Comparison of ENCODE assay signal across 17 cellular contexts in the genomic region with DNA sequence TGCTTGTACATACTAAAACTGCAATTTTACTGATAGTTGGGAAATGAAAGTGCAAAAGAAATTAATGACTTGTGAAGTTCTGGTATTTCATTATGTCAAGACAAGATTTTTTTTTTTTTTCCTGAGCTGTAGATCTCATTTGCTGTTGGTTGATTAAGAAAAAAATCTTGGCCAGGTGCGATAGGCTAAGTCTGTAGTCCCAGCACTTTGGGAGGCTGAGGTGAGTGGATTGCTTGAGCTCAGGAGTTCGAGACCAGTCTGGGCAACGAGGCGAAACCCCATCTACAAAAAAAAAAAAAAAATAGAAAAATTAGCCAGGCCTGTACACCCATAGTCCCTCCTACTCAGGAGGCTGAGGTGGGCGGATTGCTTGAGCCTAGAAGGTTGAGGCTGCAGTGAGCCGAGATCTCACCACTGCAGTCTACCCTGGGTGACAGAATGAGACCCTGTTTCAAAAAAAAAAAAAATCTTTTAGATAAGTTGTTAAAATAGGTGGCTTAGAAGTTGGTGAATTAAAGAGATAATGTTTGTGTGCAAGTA. TPM values are rescaled to one million over a fixed set of nuclear protein-coding genes. Genes with fewer than 3 reads are reported as not detected.
DNase-seq lines count a peak whose midpoint lies in the region; ATAC-seq, FAIRE-seq and TF ChIP-seq lines count a peak whose summit lies in the region.
"Had no signal": no experiment of that assay in that cellular context is flagged by ENCODE, and none has a peak within 500 bp of the region (broad histone marks: within the 10 kb centered on the region; RNA-seq: fewer than 3 reads in every experiment).

No MANE protein-coding gene starts in this region.

- peaks cover 29% of the 10 kb centered on the region for H3K36me3 Mint-ChIP-seq in CD8-positive, alpha-beta T cell
- peaks cover 59% of the 10 kb centered on the region for H3K36me3 Mint-ChIP-seq in activated CD4-positive, alpha-beta T cell treated with anti-CD3 and anti-CD28 coated beads, Interleukin-2, amount 10 ng/mL, durations not matched to agents 7 days and 5 days (ENCODE audit: low read depth)
- H3K36me3 Mint-ChIP-seq in memory B cell = peaks cover 11% of the 10 kb centered on the region

- no peak for ATAC-seq in CD8-positive, alpha-beta T cell
- ATAC-seq in memory B cell (ENCODE audit: low read depth) = peak; percentile 12
- ATAC-seq: gastroesophageal sphincter had no signal

- no peak overlapping the region for H3K4me3 ChIP-seq in CD8-positive, alpha-beta T cell (ENCODE audit: low read depth, low read length)
- H3K4me3 ChIP-seq: gastroesophageal sphincter, SJCRH30 had no signal

- no peaks in the 10 kb centered on the region for H3K9me3 Mint-ChIP-seq in CD8-positive, alpha-beta T cell
- H3K9me3 Mint-ChIP-seq in activated CD4-positive, alpha-beta T cell treated with anti-CD3 and anti-CD28 coated beads, Interleukin-2, amount 10 ng/mL, durations not matched to agents 7 days and 5 days = peaks cover 2% of the 10 kb centered on the region
- no peaks in the 10 kb centered on the region for H3K9me3 Mint-ChIP-seq in memory B cell
- H3K9me3 Mint-ChIP-seq: neural crest cell had no signal

- H3K4me1 Mint-ChIP-seq in CD8-positive, alpha-beta T cell (ENCODE audit: low read depth) = peaks cover 75% of the 10 kb centered on the region
- H3K4me1 Mint-ChIP-seq in activated CD4-positive, alpha-beta T cell treated with anti-CD3 and anti-CD28 coated beads, Interleukin-2, amount 10 ng/mL, durations not matched to agents 7 days and 5 days = peaks cover 86% of the 10 kb centered on the region
- H3K4me1 Mint-ChIP-seq in memory B cell = peaks cover 44% of the 10 kb centered on the region

- no peaks in the 10 kb centered on the region for H3K27me3 ChIP-seq in CD8-positive, alpha-beta T cell (ENCODE audit: insufficient read depth, low read length)
- H3K27me3 ChIP-seq: BE2C, gastroesophageal sphincter, SJCRH30 had no signal

- H3K27me3 Mint-ChIP-seq in CD8-positive, alpha-beta T cell (ENCODE audit: low read depth) = no peaks in the 10 kb centered on the region
- no peaks in the 10 kb centered on the region for H3K27me3 Mint-ChIP-seq in activated CD4-positive, alpha-beta T cell treated with anti-CD3 and anti-CD28 coated beads, Interleukin-2, amount 10 ng/mL, durations not matched to agents 7 days and 5 days
- no peaks in the 10 kb centered on the region for H3K27me3 Mint-ChIP-seq in memory B cell

- no peaks in the 10 kb centered on the region for H3K36me3 ChIP-seq in CD8-positive, alpha-beta T cell (ENCODE audit: insufficient read depth, low read length)
- H3K36me3 ChIP-seq: BE2C, gastroesophageal sphincter, SJCRH30 had no signal

- peak overlapping the region; percentile 85 for H3K27ac Mint-ChIP-seq in CD8-positive, alpha-beta T cell
- peak overlapping the region; percentile 69 for H3K27ac Mint-ChIP-seq in activated CD4-positive, alpha-beta T cell treated with anti-CD3 and anti-CD28 coated beads, Interleukin-2, amount 10 ng/mL, durations not matched to agents 7 days and 5 days
- peak overlapping the region; percentile 79 for H3K27ac Mint-ChIP-seq in memory B cell

- TF ChIP-seq CTCF in CD8-positive, alpha-beta T cell (IDR thresholded peaks at IDR 0.05) = no peak

- no peak overlapping the region for H3K27ac ChIP-seq in CD8-positive, alpha-beta T cell (ENCODE audit: low read depth, low read length)
- H3K27ac ChIP-seq: gastroesophageal sphincter, SJCRH30 had no signal

- peak overlapping the region; percentile 72 for H3K4me3 Mint-ChIP-seq in CD8-positive, alpha-beta T cell
- H3K4me3 Mint-ChIP-seq in activated CD4-positive, alpha-beta T cell treated with anti-CD3 and anti-CD28 coated beads, Interleukin-2, amount 10 ng/mL, durations not matched to agents 7 days and 5 days = peak overlapping the region; percentile 34
- H3K4me3 Mint-ChIP-seq in memory B cell = peak overlapping the region; percentile 54
- H3K4me3 Mint-ChIP-seq: neural crest cell had no signal

- POLR2A ChIA-PET in CD8-positive, alpha-beta T cell (lab: Charles Lee) = interaction anchor here (0.7 to 15.2 kb wide), 7 partner anchors 10 to 102 kb away, joined by 3 to 239 read pairs (median 3); partner anchors contain the start of gene CDC42SE2
- POLR2A ChIA-PET in activated CD4-positive, alpha-beta T cell treated with anti-CD3 and anti-CD28 coated beads, Interleukin-2, amount 10 ng/mL, durations not matched to agents 7 days and 5 days (lab: Charles Lee) = no interaction called here

- no peaks in the 10 kb centered on the region for H3K9me3 ChIP-seq in CD8-positive, alpha-beta T cell (ENCODE audit: low read length)
- H3K9me3 ChIP-seq: BE2C, gastroesophageal sphincter, SJCRH30 had no signal

- H3K4me1 ChIP-seq in CD8-positive, alpha-beta T cell (ENCODE audit: insufficient read depth, low read length) = peaks cover 88% of the 10 kb centered on the region
- H3K4me1 ChIP-seq: BE2C, SJCRH30 had no signal

- CTCF ChIA-PET in CD8-positive, alpha-beta T cell (lab: Charles Lee) = interaction anchor here (0.9 to 1.5 kb wide), 5 partner anchors 10 to 106 kb away, joined by 3 to 6 read pairs (median 4); no protein-coding TSS in a partner anchor
- CTCF ChIA-PET in activated CD4-positive, alpha-beta T cell treated with anti-CD3 and anti-CD28 coated beads, Interleukin-2, amount 10 ng/mL, durations not matched to agents 7 days and 5 days (lab: Charles Lee) = interaction anchor here (0.7 to 1.2 kb wide), 5 partner anchors 9 to 116 kb away, joined by 3 to 14 read pairs (median 6); no protein-coding TSS in a partner anchor

- DNase-seq in CD8-positive, alpha-beta T cell = no peak
- no peak for DNase-seq in GM19239 (ENCODE audit: insufficient read length, low spot score)
- DNase-seq in activated CD4-positive, alpha-beta T cell treated with anti-CD3 and anti-CD28 coated beads, Interleukin-2, amount 10 ng/mL, durations not matched to agents 7 days and 5 days = peak; percentile 11
- DNase-seq in memory B cell (ENCODE audit: low spot score in 2 of 2) = no peak
- no peak for DNase-seq in CD1c-positive myeloid dendritic cell (ENCODE audit: extremely low spot score)
- no peak for DNase-seq in iPS-NIHi11 (ENCODE audit: low spot score)
- no peak for DNase-seq in NCI-H526 treated with DMSO at 0.1 percent for 48 hours (lab: John Stamatoyannopoulos, UW)
- DNase-seq: activated CD8-positive, alpha-beta memory T cell treated with anti-CD3 and anti-CD28 coated beads, Interleukin-2, amount 50 U/mL, for 4 hours; BE2C; mammary epithelial cell; NCI-H1436 treated with DMSO at 0.1 percent for 48 hours; NCI-H446 treated with DMSO at 0.1 percent for 48 hours; retina; SJCRH30 had no signal

- intact Hi-C loops in CD8-positive, alpha-beta T cell (cut with DNase I, micrococcal nuclease) = no loop called here

- FAIRE-seq in GM19239 (lab: Jason Lieb, UNC) = peak; percentile 21
- FAIRE-seq: astrocyte had no signal

RNA-seq across cellular contexts. Expression of gene CDC42SE2, which starts 12.2 kb away (rescaled TPM):
- 100 to 1,000 TPM; 340 to 348 TPM for total RNA-seq in CD8-positive, alpha-beta T cell
- total RNA-seq in activated CD4-positive, alpha-beta T cell treated with anti-CD3 and anti-CD28 coated beads, Interleukin-2, amount 10 ng/mL, durations not matched to agents 7 days and 5 days = 100 to 1,000 TPM; 145 TPM
